25 cellular contexts compared by ENCODE assay signal in genomic region chr9:18623201-18623600, GRCh38.
"Had no signal": no experiment of that assay in that cellular context is flagged by ENCODE, and none has a peak within 500 bp of the region (broad histone marks: within the 10 kb centered on the region; RNA-seq: fewer than 3 reads in every experiment).

No MANE protein-coding gene starts in this region.

- ATAC-seq: activated T-cell treated with anti-CD3 and anti-CD28 coated beads, Interleukin-2, amount 50 U/mL, for 4 hours; PC-3; T-cell had no signal

- H3K27ac Mint-ChIP-seq: activated CD4-positive, alpha-beta memory T cell treated with anti-CD3 and anti-CD28 coated beads for 36 hours; activated CD4-positive, alpha-beta T cell treated with anti-CD3 and anti-CD28 coated beads, Interleukin-2, amount 10 ng/mL, durations not matched to agents 7 days and 5 days; activated naive CD8-positive, alpha-beta T cell; T-cell had no signal

- H3K4me3 ChIP-seq: cardiac muscle cell had no signal

- DNase-seq: activated CD4-positive, alpha-beta memory T cell treated with anti-CD3 and anti-CD28 coated beads for 36 hours; activated CD4-positive, alpha-beta T cell treated with anti-CD3 and anti-CD28 coated beads, Interleukin-2, amount 10 ng/mL, durations not matched to agents 7 days and 5 days; activated CD4-positive, CD25-positive, alpha-beta regulatory T cell; activated CD8-positive, alpha-beta memory T cell treated with anti-CD3 and anti-CD28 coated beads for 24 hours; activated effector memory CD4-positive, alpha-beta T cell treated with anti-CD3 and anti-CD28 coated beads, Interleukin-2, amount 50 U/mL, for 16 hours; activated naive CD4-positive, alpha-beta T cell treated with Interleukin-2 at 50 U/mL for 16 hours; activated T-cell treated with anti-CD3 and anti-CD28 coated beads, Interleukin-2, amount 50 U/mL, for 4 hours; brain microvascular endothelial cell; cerebellar nuclear complex; MV-4-11; NCI-H1092 treated with DMSO at 0.1 percent for 48 hours; NCI-H1417 treated with DMSO at 0.1 percent for 48 hours; NCI-H1694 treated with DMSO at 0.1 percent for 48 hours; NCI-H2029 treated with DMSO at 0.1 percent for 48 hours; NCI-H345; NCI-H510A; NCI-H526 treated with DMSO at 0.1 percent for 48 hours; PC-3; SIG-M5; T-cell; T-helper 2 cell; T1000 had no signal

- H3K4me1 Mint-ChIP-seq: activated CD4-positive, alpha-beta T cell treated with anti-CD3 and anti-CD28 coated beads, Interleukin-2, amount 10 ng/mL, durations not matched to agents 7 days and 5 days; T-cell had no signal

- H3K9me3 Mint-ChIP-seq: activated CD4-positive, alpha-beta memory T cell treated with anti-CD3 and anti-CD28 coated beads for 36 hours; activated CD4-positive, alpha-beta T cell treated with anti-CD3 and anti-CD28 coated beads, Interleukin-2, amount 10 ng/mL, durations not matched to agents 7 days and 5 days; activated T-cell treated with anti-CD3 and anti-CD28 coated beads, Interleukin-2, amount 50 U/mL, for 4 hours had no signal

- H3K27me3 ChIP-seq: brain microvascular endothelial cell, cardiac muscle cell had no signal

- H3K4me3 Mint-ChIP-seq: activated CD4-positive, alpha-beta memory T cell treated with anti-CD3 and anti-CD28 coated beads for 36 hours; activated CD4-positive, alpha-beta T cell treated with anti-CD3 and anti-CD28 coated beads, Interleukin-2, amount 10 ng/mL, durations not matched to agents 7 days and 5 days; activated naive CD8-positive, alpha-beta T cell; activated T-cell treated with anti-CD3 and anti-CD28 coated beads, Interleukin-2, amount 50 U/mL, for 4 hours; T-cell had no signal

- H3K27me3 Mint-ChIP-seq: activated CD4-positive, alpha-beta memory T cell treated with anti-CD3 and anti-CD28 coated beads for 36 hours; activated CD4-positive, alpha-beta T cell treated with anti-CD3 and anti-CD28 coated beads, Interleukin-2, amount 10 ng/mL, durations not matched to agents 7 days and 5 days; T-cell had no signal

- H3K4me2 ChIP-seq: KMS-11 had no signal

- H3K36me3 Mint-ChIP-seq: activated CD4-positive, alpha-beta memory T cell treated with anti-CD3 and anti-CD28 coated beads for 36 hours; activated naive CD8-positive, alpha-beta T cell; T-cell had no signal

- H3K9ac ChIP-seq: KMS-11 had no signal

- H3K36me3 ChIP-seq: brain microvascular endothelial cell, cardiac muscle cell had no signal

- H3K27ac ChIP-seq: brain microvascular endothelial cell, cardiac muscle cell, KMS-11 had no signal
